In the genomic region with DNA sequence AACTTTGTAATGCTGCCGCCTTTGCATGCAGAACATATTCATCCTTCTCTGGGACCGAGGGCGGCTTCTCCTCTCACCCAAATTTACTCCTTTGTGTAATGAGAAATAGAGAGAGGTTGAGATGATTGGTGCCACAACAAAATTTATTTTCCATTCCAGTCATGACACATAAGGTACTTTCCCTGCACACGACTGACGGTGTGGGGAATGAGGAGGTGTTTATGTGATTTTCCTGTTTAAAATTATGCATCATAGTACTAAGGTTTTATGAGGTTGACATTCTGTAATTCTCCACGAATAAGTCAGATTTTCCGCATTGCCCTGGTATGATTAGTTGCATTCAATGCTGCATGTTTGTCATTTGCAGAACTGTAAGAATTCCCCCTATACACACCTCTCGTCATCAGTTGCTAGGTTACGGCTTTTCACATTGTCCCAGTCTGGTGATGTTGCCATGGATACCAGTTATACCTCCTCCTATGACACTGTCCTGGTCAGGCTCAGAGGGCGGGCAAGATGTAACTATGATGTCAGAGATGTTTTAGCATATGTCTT, we compare ENCODE assay signal across 1 cellular context.
TF ChIP-seq lines count a peak whose summit lies in the region.

No MANE protein-coding gene starts in this region.

TF ChIP-seq in GM12878, 131 proteins besides CTCF, POLR2A, EP300 and RAD21 (continued from another document):
- TF ChIP-seq, protein P1, sequence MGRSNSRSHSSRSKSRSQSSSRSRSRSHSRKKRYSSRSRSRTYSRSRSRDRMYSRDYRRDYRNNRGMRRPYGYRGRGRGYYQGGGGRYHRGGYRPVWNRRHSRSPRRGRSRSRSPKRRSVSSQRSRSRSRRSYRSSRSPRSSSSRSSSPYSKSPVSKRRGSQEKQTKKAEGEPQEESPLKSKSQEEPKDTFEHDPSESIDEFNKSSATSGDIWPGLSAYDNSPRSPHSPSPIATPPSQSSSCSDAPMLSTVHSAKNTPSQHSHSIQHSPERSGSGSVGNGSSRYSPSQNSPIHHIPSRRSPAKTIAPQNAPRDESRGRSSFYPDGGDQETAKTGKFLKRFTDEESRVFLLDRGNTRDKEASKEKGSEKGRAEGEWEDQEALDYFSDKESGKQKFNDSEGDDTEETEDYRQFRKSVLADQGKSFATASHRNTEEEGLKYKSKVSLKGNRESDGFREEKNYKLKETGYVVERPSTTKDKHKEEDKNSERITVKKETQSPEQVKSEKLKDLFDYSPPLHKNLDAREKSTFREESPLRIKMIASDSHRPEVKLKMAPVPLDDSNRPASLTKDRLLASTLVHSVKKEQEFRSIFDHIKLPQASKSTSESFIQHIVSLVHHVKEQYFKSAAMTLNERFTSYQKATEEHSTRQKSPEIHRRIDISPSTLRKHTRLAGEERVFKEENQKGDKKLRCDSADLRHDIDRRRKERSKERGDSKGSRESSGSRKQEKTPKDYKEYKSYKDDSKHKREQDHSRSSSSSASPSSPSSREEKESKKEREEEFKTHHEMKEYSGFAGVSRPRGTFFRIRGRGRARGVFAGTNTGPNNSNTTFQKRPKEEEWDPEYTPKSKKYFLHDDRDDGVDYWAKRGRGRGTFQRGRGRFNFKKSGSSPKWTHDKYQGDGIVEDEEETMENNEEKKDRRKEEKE (IDR thresholded peaks at IDR 0.05): no peak
- TF ChIP-seq BRCA1 (IDR thresholded peaks at IDR 0.05; ENCODE audit: low read depth, low read length): no peak
- TF ChIP-seq KLF5 (IDR thresholded peaks at IDR 0.05; ENCODE audit: partially characterized antibody): peak; percentile 23
- TF ChIP-seq MTA2 (IDR thresholded peaks at IDR 0.05; ENCODE audit: low read depth): no peak
- TF ChIP-seq MTA3 (IDR thresholded peaks at IDR 0.05; ENCODE audit: borderline replicate concordance, low read length): no peak
- no peak for TF ChIP-seq SIN3A (IDR thresholded peaks at IDR 0.05; ENCODE audit: low read depth, low read length)
- TF ChIP-seq, protein P2, sequence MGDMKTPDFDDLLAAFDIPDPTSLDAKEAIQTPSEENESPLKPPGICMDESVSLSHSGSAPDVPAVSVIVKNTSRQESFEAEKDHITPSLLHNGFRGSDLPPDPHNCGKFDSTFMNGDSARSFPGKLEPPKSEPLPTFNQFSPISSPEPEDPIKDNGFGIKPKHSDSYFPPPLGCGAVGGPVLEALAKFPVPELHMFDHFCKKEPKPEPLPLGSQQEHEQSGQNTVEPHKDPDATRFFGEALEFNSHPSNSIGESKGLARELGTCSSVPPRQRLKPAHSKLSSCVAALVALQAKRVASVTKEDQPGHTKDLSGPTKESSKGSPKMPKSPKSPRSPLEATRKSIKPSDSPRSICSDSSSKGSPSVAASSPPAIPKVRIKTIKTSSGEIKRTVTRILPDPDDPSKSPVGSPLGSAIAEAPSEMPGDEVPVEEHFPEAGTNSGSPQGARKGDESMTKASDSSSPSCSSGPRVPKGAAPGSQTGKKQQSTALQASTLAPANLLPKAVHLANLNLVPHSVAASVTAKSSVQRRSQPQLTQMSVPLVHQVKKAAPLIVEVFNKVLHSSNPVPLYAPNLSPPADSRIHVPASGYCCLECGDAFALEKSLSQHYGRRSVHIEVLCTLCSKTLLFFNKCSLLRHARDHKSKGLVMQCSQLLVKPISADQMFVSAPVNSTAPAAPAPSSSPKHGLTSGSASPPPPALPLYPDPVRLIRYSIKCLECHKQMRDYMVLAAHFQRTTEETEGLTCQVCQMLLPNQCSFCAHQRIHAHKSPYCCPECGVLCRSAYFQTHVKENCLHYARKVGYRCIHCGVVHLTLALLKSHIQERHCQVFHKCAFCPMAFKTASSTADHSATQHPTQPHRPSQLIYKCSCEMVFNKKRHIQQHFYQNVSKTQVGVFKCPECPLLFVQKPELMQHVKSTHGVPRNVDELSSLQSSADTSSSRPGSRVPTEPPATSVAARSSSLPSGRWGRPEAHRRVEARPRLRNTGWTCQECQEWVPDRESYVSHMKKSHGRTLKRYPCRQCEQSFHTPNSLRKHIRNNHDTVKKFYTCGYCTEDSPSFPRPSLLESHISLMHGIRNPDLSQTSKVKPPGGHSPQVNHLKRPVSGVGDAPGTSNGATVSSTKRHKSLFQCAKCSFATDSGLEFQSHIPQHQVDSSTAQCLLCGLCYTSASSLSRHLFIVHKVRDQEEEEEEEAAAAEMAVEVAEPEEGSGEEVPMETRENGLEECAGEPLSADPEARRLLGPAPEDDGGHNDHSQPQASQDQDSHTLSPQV (IDR thresholded peaks at IDR 0.05): no peak
- TF ChIP-seq CBX5 (IDR thresholded peaks at IDR 0.05; ENCODE audit: low read depth): no peak
- TF ChIP-seq, protein P3, sequence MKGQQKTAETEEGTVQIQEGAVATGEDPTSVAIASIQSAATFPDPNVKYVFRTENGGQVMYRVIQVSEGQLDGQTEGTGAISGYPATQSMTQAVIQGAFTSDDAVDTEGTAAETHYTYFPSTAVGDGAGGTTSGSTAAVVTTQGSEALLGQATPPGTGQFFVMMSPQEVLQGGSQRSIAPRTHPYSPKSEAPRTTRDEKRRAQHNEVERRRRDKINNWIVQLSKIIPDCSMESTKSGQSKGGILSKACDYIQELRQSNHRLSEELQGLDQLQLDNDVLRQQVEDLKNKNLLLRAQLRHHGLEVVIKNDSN (IDR thresholded peaks at IDR 0.05; ENCODE audit: borderline replicate concordance, extremely low read length, insufficient read depth, low read depth, low read length): no peak
